ENCODE assay signal across 8 cellular contexts in genomic region chr16:11639925-11640899, GRCh38. TPM values are rescaled to one million over a fixed set of nuclear protein-coding genes. Genes with fewer than 3 reads are reported as not detected.
DNase-seq lines count a peak whose midpoint lies in the region; ATAC-seq, FAIRE-seq and TF ChIP-seq lines count a peak whose summit lies in the region.

No MANE protein-coding gene starts in this region.

- no peak overlapping the region for H4K5ac ChIP-seq in H1 (ENCODE audit: insufficient read length, low read depth, low read length)

- peak overlapping the region; percentile 68; the same call in 1 of the 2 replicates for H2BK20ac ChIP-seq in H1 (ENCODE audit: low read length)

- H3K4ac ChIP-seq in H1 (replicated peaks; ENCODE audit: insufficient read length, low read depth, low read length) (no peak overlapping the region), mesenchymal stem cell (ENCODE audit: low read depth in 1 of 2, low read length in 2 of 2) (peak overlapping the region; percentile 52 to 97)

- no peaks in the 10 kb centered on the region for H3K36me3 Mint-ChIP-seq in activated naive CD4-positive, alpha-beta T cell treated with anti-CD3 and anti-CD28 coated beads, Interleukin-2, amount 50 U/mL, for 24 hours

- H3K27ac ChIP-seq in RWPE2 (ENCODE audit: poor library complexity, severe bottlenecking) (peak overlapping the region; percentile 84), H1 (ENCODE audit: low read depth, low read length) (peak overlapping the region; percentile 15; the same call in 1 of the 2 replicates), mesenchymal stem cell (ENCODE audit: low read length, poor library complexity, severe bottlenecking) (peak overlapping the region; percentile 66), thoracic aorta (peak overlapping the region; percentile 89 to 93)

- H3K4me2 ChIP-seq in H1 (ENCODE audit: insufficient read depth in 1 of 2, low read depth in 2 of 2, low read length in 2 of 2) (no peak overlapping the region), mesenchymal stem cell (ENCODE audit: low read length, poor library complexity, severe bottlenecking) (peak overlapping the region; percentile 1)

- no peak overlapping the region for H3K4me3 ChIP-seq in RWPE2 (ENCODE audit: severe bottlenecking)
- no peak overlapping the region for H3K4me3 ChIP-seq in H1 (ENCODE audit: extremely low read depth in 1 of 4, insufficient read depth in 2 of 4, low read depth in 3 of 4, low read length in 4 of 4)
- H3K4me3 ChIP-seq in mesenchymal stem cell (ENCODE audit: insufficient read depth in 1 of 2, low read depth in 1 of 2, low read length in 2 of 2) = no peak overlapping the region
- H3K4me3 ChIP-seq in thoracic aorta = peak overlapping the region; percentile 37

- H2AK5ac ChIP-seq in H1 (ENCODE audit: low read depth, low read length) = peak overlapping the region; percentile 34
- peak overlapping the region; percentile 61 for H2AK5ac ChIP-seq in mesenchymal stem cell (ENCODE audit: low read length, severe bottlenecking)

- H4K20me1 ChIP-seq in H1 (replicated peaks in 1 of 2; ENCODE audit: control insufficient read depth in 1 of 2, insufficient read depth in 2 of 2, low read length in 2 of 2) = peaks cover 0 to 2% of the 10 kb centered on the region in 2 experiments

- H3K23ac ChIP-seq in H1 (ENCODE audit: insufficient read length) (no peak overlapping the region), mesenchymal stem cell (ENCODE audit: low read length in 2 of 2) (no peak overlapping the region)

- no peak for DNase-seq in activated naive CD4-positive, alpha-beta T cell treated with Interleukin-2 at 50 U/mL for 16 hours
- DNase-seq in RWPE2 (ENCODE audit: low spot score) (peak; percentile 88), H1 (ENCODE audit: low read depth in 1 of 2, low spot score in 2 of 2) (no peak), mesenchymal stem cell (peak; percentile 100), thoracic aorta (ENCODE audit: low spot score) (peak; percentile 67), GM19239 (ENCODE audit: insufficient read length, low spot score) (no peak)

- no peak for TF ChIP-seq RAD21 in H1 (IDR thresholded peaks at IDR 0.05 in 1 of 2, conservative IDR thresholded peaks at IDR 0.05 in 1 of 2; ENCODE audit: low read depth in 2 of 2, low read length in 2 of 2)

- no peak for TF ChIP-seq EP300 in H1 (IDR thresholded peaks at IDR 0.05; ENCODE audit: borderline replicate concordance in 1 of 2, low read depth in 2 of 2, low read length in 2 of 2)

- H3K36me3 ChIP-seq in RWPE2 (ENCODE audit: low read depth) (no peaks in the 10 kb centered on the region), H1 (ENCODE audit: control insufficient read depth in 2 of 4, insufficient read depth in 4 of 4, low read length in 3 of 4) (no peaks in the 10 kb centered on the region), mesenchymal stem cell (ENCODE audit: control insufficient read depth in 1 of 2, insufficient read depth in 2 of 2, low read depth in 1 of 2, low read length in 2 of 2) (no peaks in the 10 kb centered on the region), thoracic aorta (no peaks in the 10 kb centered on the region)

- no peak; a peak in 1 of 3 replicates for TF ChIP-seq POLR2A in H1 (IDR thresholded peaks at IDR 0.05; ENCODE audit: control extremely low read depth in 1 of 2, low read depth in 2 of 2, low read length in 2 of 2)

- peak overlapping the region; percentile 55 for H3K27ac Mint-ChIP-seq in activated naive CD4-positive, alpha-beta T cell treated with anti-CD3 and anti-CD28 coated beads, Interleukin-2, amount 50 U/mL, for 24 hours

- peaks cover 22% of the 10 kb centered on the region for H3K4me1 Mint-ChIP-seq in activated naive CD4-positive, alpha-beta T cell treated with anti-CD3 and anti-CD28 coated beads, Interleukin-2, amount 50 U/mL, for 24 hours

- POLR2A ChIA-PET in H1 (lab: Charles Lee; ENCODE audit: partially characterized antibody) = interaction anchor here (0.7 to 2.3 kb wide), 5 partner anchors 9 to 143 kb away, joined by 3 to 8 read pairs (median 5); no protein-coding TSS in a partner anchor

- H3K27me3 ChIP-seq in RWPE2 (ENCODE audit: insufficient read depth, poor library complexity, severe bottlenecking) (no peaks in the 10 kb centered on the region), H1 (replicated peaks in 1 of 4; ENCODE audit: control insufficient read depth in 3 of 4, extremely low read depth in 1 of 4, insufficient read depth in 3 of 4, low read length in 3 of 4) (no peaks in the 10 kb centered on the region), mesenchymal stem cell (ENCODE audit: control insufficient read depth in 1 of 2, insufficient read depth in 1 of 2, low read length in 2 of 2) (peaks cover 0 to 5% of the 10 kb centered on the region in 2 experiments), thoracic aorta (replicated peaks; ENCODE audit: insufficient read depth) (no peaks in the 10 kb centered on the region)

- H3K18ac ChIP-seq in H1 (ENCODE audit: extremely low read depth, low read length) (no peak overlapping the region; the same call in 1 of the 2 replicates), mesenchymal stem cell (ENCODE audit: low read depth in 1 of 2, low read length in 2 of 2) (peak overlapping the region; percentile 90 to 99)

- H2BK12ac ChIP-seq in H1 (ENCODE audit: low read depth, low read length) (peak overlapping the region; percentile 90), mesenchymal stem cell (ENCODE audit: low read length in 2 of 2) (peak overlapping the region; percentile 98 to 99)

- H3K14ac ChIP-seq in H1 (ENCODE audit: insufficient read length) (no peak overlapping the region), mesenchymal stem cell (ENCODE audit: low read length in 2 of 2) (peak overlapping the region in 1 of 2 experiments; percentile 84)

- no peaks in the 10 kb centered on the region for H3K9me3 Mint-ChIP-seq in activated naive CD4-positive, alpha-beta T cell treated with anti-CD3 and anti-CD28 coated beads, Interleukin-2, amount 50 U/mL, for 24 hours

- H2BK5ac ChIP-seq in H1 (ENCODE audit: low read depth, low read length) (peak overlapping the region; percentile 80), mesenchymal stem cell (ENCODE audit: low read depth, low read length, poor library complexity, severe bottlenecking) (peak overlapping the region; percentile 53)

- H3K23me2 ChIP-seq in H1 (ENCODE audit: low read depth, low read length) = peaks cover 8% of the 10 kb centered on the region; the same call in 1 of the 2 replicates

- H3K9ac ChIP-seq in H1 (replicated peaks in 1 of 4; ENCODE audit: extremely low read depth in 1 of 4, low read depth in 3 of 4, low read length in 3 of 4) (no peak overlapping the region; a peak in 1 of 7 replicates), mesenchymal stem cell (ENCODE audit: low read length) (peak overlapping the region; percentile 86)

- H3K56ac ChIP-seq in H1 (replicated peaks; ENCODE audit: insufficient read length, low read depth, low read length) = no peak overlapping the region

- 78% methylated on average over 25 of the region's 25 CpGs; no CpG with 5 or more reads in 1 of the 2 experiments for WGBS in H1 (ENCODE audit: extremely low coverage in 1 of 2, insufficient coverage in 1 of 2, insufficient read length in 1 of 2, insufficient replicate concordance in 2 of 2, low coverage in 1 of 2, low lambda C conversion rate in 2 of 2, missing lambda C conversion rate in 1 of 2), 2 experiments
- WGBS in mesenchymal stem cell = 57% methylated on average over 22 of the region's 25 CpGs

- no peak for FAIRE-seq in H1 (lab: Jason Lieb, UNC)
- no peak for FAIRE-seq in GM19239 (lab: Jason Lieb, UNC)

- H3K4me3 Mint-ChIP-seq in activated naive CD4-positive, alpha-beta T cell treated with anti-CD3 and anti-CD28 coated beads, Interleukin-2, amount 50 U/mL, for 24 hours = no peak overlapping the region

- H3K4me1 ChIP-seq in RWPE2 (ENCODE audit: insufficient read depth, poor library complexity, severe bottlenecking) = peaks cover 23% of the 10 kb centered on the region
- H3K4me1 ChIP-seq in H1 (replicated peaks in 1 of 4; ENCODE audit: control insufficient read depth in 3 of 4, insufficient read depth in 4 of 4, low read length in 3 of 4) = peaks cover 0 to 25% (median 19%) of the 10 kb centered on the region in 4 experiments; a peak in 6 of 7 replicates
- H3K4me1 ChIP-seq in mesenchymal stem cell (ENCODE audit: control insufficient read depth, insufficient read depth, low read depth, low read length) = peaks cover 18% of the 10 kb centered on the region
- H3K4me1 ChIP-seq in thoracic aorta (ENCODE audit: control insufficient read depth in 1 of 2, low read depth in 2 of 2) = peaks cover 7 to 23% of the 10 kb centered on the region in 2 donors

- H3K79me2 ChIP-seq in H1 (ENCODE audit: control insufficient read depth in 1 of 2, insufficient read depth in 2 of 2, low read length in 2 of 2) = no peaks in the 10 kb centered on the region

- CTCF ChIA-PET in H1 (lab: Charles Lee; ENCODE audit: partially characterized antibody) = interaction anchor here (0.7 to 4.6 kb wide), 31 partner anchors 8 to 234 kb away, joined by 3 to 51 read pairs (median 7); partner anchors contain the start of gene SNN

- no peaks in the 10 kb centered on the region for H3K27me3 Mint-ChIP-seq in activated naive CD4-positive, alpha-beta T cell treated with anti-CD3 and anti-CD28 coated beads, Interleukin-2, amount 50 U/mL, for 24 hours

- H4K8ac ChIP-seq in H1 (ENCODE audit: extremely low read depth, insufficient read depth, low read length) (no peak overlapping the region), mesenchymal stem cell (ENCODE audit: low read length) (peak overlapping the region; percentile 92)

- peak overlapping the region; percentile 12 for H4K91ac ChIP-seq in H1 (replicated peaks; ENCODE audit: insufficient read length, low read length)
- peak overlapping the region; percentile 95 for H4K91ac ChIP-seq in mesenchymal stem cell (ENCODE audit: low read length)

- H3K79me1 ChIP-seq in H1 (ENCODE audit: low read depth, low read length) = no peaks in the 10 kb centered on the region
- no peaks in the 10 kb centered on the region for H3K79me1 ChIP-seq in mesenchymal stem cell (replicated peaks; ENCODE audit: low read length, poor library complexity, severe bottlenecking)

- H3K9me3 ChIP-seq in RWPE2 (ENCODE audit: severe bottlenecking) (no peaks in the 10 kb centered on the region), H1 (ENCODE audit: insufficient read depth in 2 of 2, low read depth in 1 of 2, low read length in 1 of 2) (no peaks in the 10 kb centered on the region), mesenchymal stem cell (ENCODE audit: control insufficient read depth, low read length) (no peaks in the 10 kb centered on the region), thoracic aorta (no peaks in the 10 kb centered on the region)

- H2AFZ ChIP-seq in H1 (ENCODE audit: low read length) = no peak overlapping the region
- no peak overlapping the region for H2AFZ ChIP-seq in mesenchymal stem cell (ENCODE audit: low read depth, low read length)

- H2BK120ac ChIP-seq in H1 (replicated peaks; ENCODE audit: low read depth, low read length) = peak overlapping the region; percentile 36
- peak overlapping the region; percentile 84 for H2BK120ac ChIP-seq in mesenchymal stem cell (ENCODE audit: low read depth, low read length)

- TF ChIP-seq CTCF in RWPE2 (IDR thresholded peaks at IDR 0.05; ENCODE audit: poor library complexity, severe bottlenecking) = no peak
- TF ChIP-seq CTCF in H1 (IDR thresholded peaks at IDR 0.05; ENCODE audit: control extremely low read depth in 1 of 3, insufficient read depth in 1 of 3, low read depth in 1 of 3, low read length in 3 of 3) = peak in 1 of 3 experiments; percentile 2; a peak in 1 of 4 replicates
- TF ChIP-seq CTCF in thoracic aorta (IDR thresholded peaks at IDR 0.05) = no peak

- H2BK15ac ChIP-seq in H1 (ENCODE audit: low read length) = peak overlapping the region; percentile 84
- peak overlapping the region; percentile 62 for H2BK15ac ChIP-seq in mesenchymal stem cell (ENCODE audit: low read depth, poor library complexity, severe bottlenecking)

- ATAC-seq in RWPE2 (ENCODE audit: low read depth) = peak; percentile 76
- ATAC-seq in thoracic aorta (ENCODE audit: insufficient number of reproducible peaks, low FRiP score, low read depth) = peak; percentile 91
- no peak for ATAC-seq in HG02798 (IDR thresholded peaks at IDR 0.05; ENCODE audit: poor library complexity, unreplicated experiment)

RNA-seq across cellular contexts. Expression of gene SNN, which starts 28.0 kb away (rescaled TPM):
- total RNA-seq in H1 (2021; fragmentation: NEBNext Ultra II Directional; extraction: Animal tissue kit (Norgen Biotek cat#: 25700)) = 60.6 and 66.9 TPM in 2 replicates
- polyA plus RNA-seq in H1 (2011; rRNA removed) = 37.4 and 53.4 TPM in 2 replicates
- polyA plus RNA-seq in H1 (2011; cell fraction: cytosol; rRNA removed) = 52.8 TPM
- polyA plus RNA-seq in H1 (2011; cell fraction: nucleus; rRNA removed) = 43.9 TPM
- polyA plus RNA-seq in H1 (2012, experiment 1 of 2) = 51.0 to 60.1 TPM (median 55.9 TPM) in 4 replicates
- polyA plus RNA-seq in H1 (2012, experiment 2 of 2) = 48.7 TPM
- 34.2 TPM for polyA plus RNA-seq in H1 (2013, experiment 1 of 2)
- 39.2 TPM for polyA plus RNA-seq in H1 (2013, experiment 2 of 2)
- 33.4 and 34.6 TPM in 2 replicates for polyA minus RNA-seq in H1 (2011; rRNA and poly(A)+ RNA removed)
- polyA minus RNA-seq in H1 (2011; cell fraction: cytosol; rRNA and poly(A)+ RNA removed) = 23.3 TPM
- polyA minus RNA-seq in H1 (2011; cell fraction: nucleus; rRNA and poly(A)+ RNA removed) = 24.7 TPM
- polyA plus RNA-seq in mesenchymal stem cell (2013, experiment 1 of 2) = 10.0 TPM
- polyA plus RNA-seq in mesenchymal stem cell (2013, experiment 2 of 2) = 10.1 TPM
- 10 to 100 TPM; 14.6 to 21.4 TPM for total RNA-seq in thoracic aorta

RNA-seq across cellular contexts. Expression of gene LITAF, which starts 53.5 kb away (rescaled TPM):
- 160 and 165 TPM in 2 replicates for total RNA-seq in H1 (2021; fragmentation: NEBNext Ultra II Directional; extraction: Animal tissue kit (Norgen Biotek cat#: 25700))
- 205 and 315 TPM in 2 replicates for polyA plus RNA-seq in H1 (2011; rRNA removed)
- 150 TPM for polyA plus RNA-seq in H1 (2011; cell fraction: cytosol; rRNA removed)
- polyA plus RNA-seq in H1 (2011; cell fraction: nucleus; rRNA removed) = 185 TPM
- polyA plus RNA-seq in H1 (2012, experiment 1 of 2) = 80.9 to 155 TPM (median 121 TPM) in 4 replicates
- 82.5 TPM for polyA plus RNA-seq in H1 (2012, experiment 2 of 2)
- 77.3 TPM for polyA plus RNA-seq in H1 (2013, experiment 1 of 2)
- polyA plus RNA-seq in H1 (2013, experiment 2 of 2) = 80.0 TPM
- polyA minus RNA-seq in H1 (2011; rRNA and poly(A)+ RNA removed) = 140 and 174 TPM in 2 replicates
- polyA minus RNA-seq in H1 (2011; cell fraction: cytosol; rRNA and poly(A)+ RNA removed) = 85.9 TPM
- polyA minus RNA-seq in H1 (2011; cell fraction: nucleus; rRNA and poly(A)+ RNA removed) = 78.8 TPM
- 137 TPM for polyA plus RNA-seq in mesenchymal stem cell (2013, experiment 1 of 2)
- polyA plus RNA-seq in mesenchymal stem cell (2013, experiment 2 of 2) = 138 TPM
- total RNA-seq in thoracic aorta = 100 to 1,000 TPM; 124 to 146 TPM

Comparison
In these comparisons a context has a peak if more than half of its experiments do, and no peak if none do; other contexts are left out.
1. DNase-seq: peak in RWPE2 (single experiment), mesenchymal stem cell (single experiment) and thoracic aorta (single experiment); none in activated naive CD4-positive, alpha-beta T cell treated with Interleukin-2 at 50 U/mL for 16 hours (single experiment), H1 (0 of 2) and GM19239 (single experiment).
2. H3K27ac ChIP-seq: peak in every context shown above with its lines; median percentile 91 in thoracic aorta; 84 in RWPE2; 66 in mesenchymal stem cell; 15 in H1.